Comparison of ENCODE assay signal across 1 cellular context in genomic region chr7:74197449-74198108, GRCh38.
A peak's percentile ranks its signal among the peaks of the same experiment; 100 is the strongest.
TF ChIP-seq lines count a peak whose summit lies in the region.

No MANE protein-coding gene starts in this region.

TF ChIP-seq in HepG2, 621 proteins besides CTCF, POLR2A, EP300 and RAD21 (continued from another document):
- TF ChIP-seq, protein P1, sequence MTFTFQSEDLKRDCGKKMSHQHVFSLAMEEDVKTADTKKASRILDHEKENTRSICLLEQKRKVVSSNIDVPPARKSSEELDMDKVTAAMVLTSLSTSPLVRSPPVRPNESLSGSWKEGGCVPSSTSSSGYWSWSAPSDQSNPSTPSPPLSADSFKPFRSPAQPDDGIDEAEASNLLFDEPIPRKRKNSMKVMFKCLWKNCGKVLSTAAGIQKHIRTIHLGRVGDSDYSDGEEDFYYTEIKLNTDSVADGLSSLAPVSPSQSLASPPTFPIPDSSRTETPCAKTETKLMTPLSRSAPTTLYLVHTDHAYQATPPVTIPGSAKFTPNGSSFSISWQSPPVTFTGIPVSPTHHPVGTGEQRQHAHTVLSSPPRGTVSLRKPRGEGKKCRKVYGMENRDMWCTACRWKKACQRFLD (CRISPR knock-in tag; IDR thresholded peaks at IDR 0.05; ENCODE audit: borderline replicate concordance), result no peak
- TF ChIP-seq FOXK1 (CRISPR knock-in tag; IDR thresholded peaks at IDR 0.05; ENCODE audit: borderline replicate concordance, low read depth) (no peak), POLR2G (IDR thresholded peaks at IDR 0.05; ENCODE audit: low read depth, low read length) (peak; percentile 52), HDAC6 (IDR thresholded peaks at IDR 0.05; ENCODE audit: low read depth, low read length) (no peak), NBN (conservative IDR thresholded peaks at IDR 0.05) (no peak), GABPA (IDR thresholded peaks at IDR 0.05; ENCODE audit: low read depth, low read length) (no peak), GABPA (CRISPR knock-in tag; IDR thresholded peaks at IDR 0.05; ENCODE audit: low read depth) (no peak), DNMT3B (CRISPR knock-in tag; conservative IDR thresholded peaks at IDR 0.05) (no peak), POLR2AphosphoS5 (IDR thresholded peaks at IDR 0.05; ENCODE audit: low read depth, low read length) (peak; percentile 31; the same call in 1 of the 2 replicates), HNRNPH1 (optimal IDR thresholded peaks at IDR 0.05; ENCODE audit: low read depth, low read length) (no peak)
